Comparison of ENCODE assay signal across 12 cellular contexts in the genomic region with DNA sequence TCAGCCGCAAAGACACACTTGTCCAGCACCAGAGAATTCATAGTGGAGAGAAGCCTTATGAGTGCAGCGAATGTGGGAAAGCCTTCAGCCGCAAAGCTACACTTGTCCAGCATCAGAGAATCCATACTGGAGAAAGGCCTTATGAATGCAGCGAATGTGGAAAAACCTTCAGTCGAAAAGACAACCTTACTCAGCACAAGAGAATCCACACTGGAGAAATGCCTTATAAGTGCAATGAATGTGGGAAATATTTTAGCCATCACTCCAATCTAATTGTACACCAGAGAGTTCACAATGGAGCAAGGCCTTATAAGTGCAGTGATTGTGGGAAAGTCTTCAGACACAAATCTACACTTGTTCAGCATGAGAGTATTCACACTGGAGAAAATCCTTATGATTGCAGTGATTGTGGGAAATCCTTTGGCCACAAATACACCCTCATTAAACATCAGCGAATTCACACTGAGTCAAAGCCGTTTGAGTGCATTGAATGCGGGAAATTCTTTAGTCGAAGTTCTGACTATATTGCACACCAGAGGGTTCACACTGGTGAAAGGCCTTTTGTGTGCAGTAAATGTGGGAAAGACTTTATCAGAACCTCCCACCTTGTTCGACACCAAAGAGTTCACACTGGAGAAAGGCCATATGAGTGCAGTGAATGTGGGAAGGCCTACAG. TPM values are rescaled to one million over a fixed set of nuclear protein-coding genes. Genes with fewer than 3 reads are reported as not detected.
DNase-seq lines count a peak whose midpoint lies in the region; ATAC-seq, FAIRE-seq and TF ChIP-seq lines count a peak whose summit lies in the region.
"Had no signal": no experiment of that assay in that cellular context is flagged by ENCODE, and none has a peak within 500 bp of the region (broad histone marks: within the 10 kb centered on the region; RNA-seq: fewer than 3 reads in every experiment).

No MANE protein-coding gene starts in this region.

- no peak for TF ChIP-seq EP300 in GM12878 (IDR thresholded peaks at IDR 0.05; ENCODE audit: borderline replicate concordance in 1 of 2, control insufficient read depth in 1 of 2, low read depth in 2 of 2, low read length in 2 of 2)

- in situ Hi-C loops in GM12878 (cut with MboI), result no loop called here

- WGBS in GM12878 (ENCODE audit: insufficient coverage, insufficient replicate concordance, low lambda C conversion rate, missing lambda C conversion rate), result 98% methylated on average over 10 of the region's 10 CpGs

- BruUV-seq in GM12878 (replicated peaks; lab: Mats Ljungman, UMichigan), result no TSS peak

- no peak overlapping the region for H3K4me2 ChIP-seq in BLaER1
- no peak overlapping the region for H3K4me2 ChIP-seq in GM12878 (ENCODE audit: control insufficient read depth, insufficient read depth)
- H3K4me2 ChIP-seq: hepatocyte had no signal

- RAD21 ChIA-PET in GM12878 (lab: Charles Lee; ENCODE audit: unreplicated experiment), result no interaction called here

- H4K20me1 ChIP-seq in BLaER1 (no peaks in the 10 kb centered on the region), GM12878 (ENCODE audit: control insufficient read depth, insufficient read depth) (no peaks in the 10 kb centered on the region)

- no peak overlapping the region for H2AFZ ChIP-seq in GM12878 (ENCODE audit: control insufficient read depth, low read depth, low read length)
- H2AFZ ChIP-seq: hepatocyte had no signal

- ATAC-seq in GM12878 (no peak), Right ventricle myocardium inferior (no peak)

- POLR2A ChIA-PET in GM12878 (lab: Charles Lee), result interaction anchor here (0.6 kb wide), 1 partner anchor 648 kb away, joined by 5 read pairs; no protein-coding TSS in a partner anchor

- peaks cover 99% of the 10 kb centered on the region for H3K9me3 ChIP-seq in BLaER1
- H3K9me3 ChIP-seq in GM12878 (replicated peaks; ENCODE audit: control insufficient read depth, insufficient read depth, low read length), result peaks cover 79% of the 10 kb centered on the region

- no peak for TF ChIP-seq CTCF in GM12878 (IDR thresholded peaks at IDR 0.05 in 2 of 3, conservative IDR thresholded peaks at IDR 0.05 in 1 of 3; ENCODE audit: control insufficient read depth in 2 of 3, extremely low read depth in 1 of 3, insufficient read depth in 1 of 3, low read depth in 3 of 3, low read length in 3 of 3)

- CTCF ChIA-PET in GM12878 (lab: Yijun Ruan, JAX), result no interaction called here

- H3K9ac ChIP-seq in BLaER1 (no peak overlapping the region), GM12878 (ENCODE audit: control insufficient read depth, insufficient read depth, low read length) (no peak overlapping the region)

- H3K4me1 ChIP-seq in BLaER1 (no peaks in the 10 kb centered on the region), GM12878 (ENCODE audit: control insufficient read depth, insufficient read depth, low read length) (no peaks in the 10 kb centered on the region)

- SMC1A ChIA-PET in GM12878 (lab: Charles Lee; ENCODE audit: uncharacterized antibody, unreplicated experiment), result no interaction called here

- peaks cover 6% of the 10 kb centered on the region; the same call in 1 of the 2 replicates for H3K27me3 ChIP-seq in BLaER1
- no peaks in the 10 kb centered on the region for H3K27me3 ChIP-seq in GM12878 (replicated peaks in 1 of 2; ENCODE audit: control insufficient read depth in 2 of 2, insufficient read depth in 2 of 2, low read length in 1 of 2)
- H3K27me3 ChIP-seq: hepatocyte had no signal

- no peak for FAIRE-seq in GM12878 (lab: Jason Lieb, UNC)

- intact Hi-C loops in GM12878 (cut with micrococcal nuclease; ENCODE audit: unreplicated experiment) (no loop called here), Right ventricle myocardium inferior (cut with DNase I) (no loop called here)

- H3K79me2 ChIP-seq in GM12878 (ENCODE audit: control insufficient read depth, insufficient read depth, low read length), result peaks cover 3% of the 10 kb centered on the region

- H3K4me3 ChIP-seq in BLaER1 (peak overlapping the region; percentile 97), GM12878 (no peak overlapping the region)
- H3K4me3 ChIP-seq: hepatocyte had no signal

- H3K36me3 ChIP-seq in BLaER1 (peaks cover 99% of the 10 kb centered on the region), GM12878 (ENCODE audit: control insufficient read depth in 2 of 2, insufficient read depth in 2 of 2, low read length in 1 of 2) (peaks cover 8 to 46% of the 10 kb centered on the region in 2 experiments)

- no peak for TF ChIP-seq POLR2A in GM12878 (IDR thresholded peaks at IDR 0.05; ENCODE audit: low read depth, low read length)

- H3K27ac ChIP-seq in BLaER1 (no peak overlapping the region), GM12878 (ENCODE audit: control insufficient read depth, insufficient read depth) (no peak overlapping the region)
- H3K27ac ChIP-seq: hepatocyte had no signal

- DNase-seq in HT1080 (ENCODE audit: low read depth) (peak; percentile 30), GM12878 (ENCODE audit: low read depth, low spot score) (no peak), left kidney (ENCODE audit: low read depth, low spot score) (peak; percentile 23), SKM-1 treated with dmso at 0.1 percent for 144 hours (lab: John Stamatoyannopoulos, UW; ENCODE audit: unreplicated experiment) (no peak), NCI-H2107 treated with DMSO at 0.1 percent for 48 hours (lab: John Stamatoyannopoulos, UW; ENCODE audit: unreplicated experiment) (no peak), ecto neural progenitor cell (ENCODE audit: low spot score) (no peak), Right ventricle myocardium inferior (ENCODE audit: missing footprints) (no peak)
- DNase-seq: effector CD4-positive, alpha-beta T cell; MM.1S; NCI-H510A had no signal

- no peak for TF ChIP-seq RAD21 in GM12878 (IDR thresholded peaks at IDR 0.05; ENCODE audit: insufficient read depth, low read depth, low read length)

RNA-seq across cellular contexts. Expression of a gene that starts 6.8 kb away (rescaled TPM):
- total RNA-seq in HT1080 (2014; rRNA removed; shearing (Covaris generic)), result 25.0 and 33.3 TPM in 2 replicates
- 14.8 and 15.3 TPM in 2 replicates for polyA plus RNA-seq in HT1080 (2015; cell fraction: cytosol; rRNA removed)
- polyA plus RNA-seq in HT1080 (2015; cell fraction: nucleus; rRNA removed), result 16.7 and 21.2 TPM in 2 replicates
- total RNA-seq in GM12878 (2013; cell fraction: nucleolus; rRNA removed), result 26.0 and 35.0 TPM in 2 replicates
- total RNA-seq in GM12878 (2014; rRNA removed), result 14.3 and 17.6 TPM in 2 replicates
- total RNA-seq in GM12878 (2014; rRNA removed; fragmentation: Illumina TruSeq; extraction: Trizol), result 9.8 and 10.0 TPM in 2 replicates
- 10.8 and 13.2 TPM in 2 replicates for total RNA-seq in GM12878 (2021)
- polyA plus RNA-seq in GM12878 (2011; ENCODE audit: low read depth), result 9.0 TPM
- 6.9 and 8.3 TPM in 2 replicates for polyA plus RNA-seq in GM12878 (2011; rRNA removed)
- polyA plus RNA-seq in GM12878 (2011; cell fraction: cytosol; rRNA removed), result 6.6 TPM in 2 replicates
- 6.5 and 6.8 TPM in 2 replicates for polyA plus RNA-seq in GM12878 (2011; cell fraction: nucleus; rRNA removed)
- polyA plus RNA-seq in GM12878 (2012), result 8.3 and 9.2 TPM in 2 replicates
- 7.9 and 9.5 TPM in 2 replicates for polyA plus RNA-seq in GM12878 (2014; fragmentation: Illumina TruSeq; extraction: Trizol)
- polyA plus RNA-seq in GM12878 (2014; fragmentation: Nextera tagmentation; extraction: Ambion mirVana), result 1 to 10 TPM; 1.6 to 2.6 TPM
- polyA plus RNA-seq in GM12878 (2014; rRNA removed), result 10.6 and 12.2 TPM in 2 replicates
- 10 to 100 TPM in 1 of 2 experiments, 1 to 10 TPM in 1; 9.7 to 10.5 TPM for polyA plus RNA-seq in GM12878 (2016; fragmentation: Nextera tagmentation; extraction: Ambion mirVana)
- 7.1 and 10.2 TPM in 2 replicates for polyA minus RNA-seq in GM12878 (2011; rRNA and poly(A)+ RNA removed)
- 2.1 and 2.8 TPM in 2 replicates for polyA minus RNA-seq in GM12878 (2011; cell fraction: cytosol; rRNA and poly(A)+ RNA removed)
- polyA minus RNA-seq in GM12878 (2011; cell fraction: nucleus; rRNA and poly(A)+ RNA removed), result 7.7 and 9.7 TPM in 2 replicates
- total RNA-seq in Right ventricle myocardium inferior, result 14.9 TPM

RNA-seq across cellular contexts. Expression of a gene that starts 12.2 kb away (rescaled TPM):
- total RNA-seq in HT1080 (2014; rRNA removed; shearing (Covaris generic)), result 10.0 and 17.7 TPM in 2 replicates
- 6.1 and 7.7 TPM in 2 replicates for polyA plus RNA-seq in HT1080 (2015; cell fraction: cytosol; rRNA removed)
- polyA plus RNA-seq in HT1080 (2015; cell fraction: nucleus; rRNA removed), result 16.7 and 19.7 TPM in 2 replicates
- 19.8 and 20.5 TPM in 2 replicates for total RNA-seq in GM12878 (2013; cell fraction: nucleolus; rRNA removed)
- total RNA-seq in GM12878 (2014; rRNA removed) (10.7 and 11.1 TPM in 2 replicates), GM12878 (2014; rRNA removed; fragmentation: Illumina TruSeq; extraction: Trizol) (9.6 and 9.8 TPM in 2 replicates), GM12878 (2021) (8.6 and 9.4 TPM in 2 replicates), Right ventricle myocardium inferior (10.1 TPM)
- 9.4 TPM for polyA plus RNA-seq in GM12878 (2011; ENCODE audit: low read depth)
- polyA plus RNA-seq in GM12878 (2011; rRNA removed) (20.6 and 22.0 TPM in 2 replicates), GM12878 (2014; fragmentation: Illumina TruSeq; extraction: Trizol) (9.3 and 12.2 TPM in 2 replicates), GM12878 (2014; fragmentation: Nextera tagmentation; extraction: Ambion mirVana) (1 to 10 TPM; 2.1 to 3.6 TPM), GM12878 (2014; rRNA removed) (8.5 and 9.1 TPM in 2 replicates), GM12878 (2016; fragmentation: Nextera tagmentation; extraction: Ambion mirVana) (10 to 100 TPM in 1 of 2 experiments, 1 to 10 TPM in 1; 6.7 to 10.3 TPM)
- polyA plus RNA-seq in GM12878 (2011; cell fraction: cytosol; rRNA removed), result 11.2 and 12.7 TPM in 2 replicates
- polyA plus RNA-seq in GM12878 (2011; cell fraction: nucleus; rRNA removed), result 21.5 and 34.9 TPM in 2 replicates
- 8.0 and 10.3 TPM in 2 replicates for polyA plus RNA-seq in GM12878 (2012)
- 10.6 and 14.8 TPM in 2 replicates for polyA minus RNA-seq in GM12878 (2011; rRNA and poly(A)+ RNA removed)
- 4.5 and 4.9 TPM in 2 replicates for polyA minus RNA-seq in GM12878 (2011; cell fraction: cytosol; rRNA and poly(A)+ RNA removed)
- 18.4 and 23.5 TPM in 2 replicates for polyA minus RNA-seq in GM12878 (2011; cell fraction: nucleus; rRNA and poly(A)+ RNA removed)

RNA-seq across cellular contexts. Expression of a gene that starts 21.1 kb away (rescaled TPM):
- 22.0 and 30.3 TPM in 2 replicates for total RNA-seq in HT1080 (2014; rRNA removed; shearing (Covaris generic))
- polyA plus RNA-seq in HT1080 (2015; cell fraction: cytosol; rRNA removed), result 7.8 and 9.4 TPM in 2 replicates
- polyA plus RNA-seq in HT1080 (2015; cell fraction: nucleus; rRNA removed), result 5.6 and 7.8 TPM in 2 replicates
- 6.8 and 7.1 TPM in 2 replicates for total RNA-seq in GM12878 (2013; cell fraction: nucleolus; rRNA removed)
- total RNA-seq in GM12878 (2014; rRNA removed), result 9.3 and 9.9 TPM in 2 replicates
- total RNA-seq in GM12878 (2014; rRNA removed; fragmentation: Illumina TruSeq; extraction: Trizol), result 6.0 and 6.7 TPM in 2 replicates
- 6.4 and 7.5 TPM in 2 replicates for total RNA-seq in GM12878 (2021)
- polyA plus RNA-seq in GM12878 (2011; ENCODE audit: low read depth), result 2.6 TPM
- 3.7 and 3.9 TPM in 2 replicates for polyA plus RNA-seq in GM12878 (2011; rRNA removed)
- polyA plus RNA-seq in GM12878 (2011; cell fraction: cytosol; rRNA removed), result 3.7 and 4.0 TPM in 2 replicates
- polyA plus RNA-seq in GM12878 (2011; cell fraction: nucleus; rRNA removed), result 4.4 and 6.1 TPM in 2 replicates
- 4.6 and 5.9 TPM in 2 replicates for polyA plus RNA-seq in GM12878 (2012)
- polyA plus RNA-seq in GM12878 (2014; fragmentation: Illumina TruSeq; extraction: Trizol), result 5.5 and 6.9 TPM in 2 replicates
- 1 to 10 TPM; 1.9 to 2.1 TPM for polyA plus RNA-seq in GM12878 (2014; fragmentation: Nextera tagmentation; extraction: Ambion mirVana)
- polyA plus RNA-seq in GM12878 (2014; rRNA removed), result 8.8 and 12.9 TPM in 2 replicates
- 1 to 10 TPM; 6.5 to 8.3 TPM for polyA plus RNA-seq in GM12878 (2016; fragmentation: Nextera tagmentation; extraction: Ambion mirVana)
- 4.0 TPM in 2 replicates for polyA minus RNA-seq in GM12878 (2011; rRNA and poly(A)+ RNA removed)
- polyA minus RNA-seq in GM12878 (2011; cell fraction: cytosol; rRNA and poly(A)+ RNA removed), result 1.3 and 2.0 TPM in 2 replicates
- 8.0 and 11.2 TPM in 2 replicates for polyA minus RNA-seq in GM12878 (2011; cell fraction: nucleus; rRNA and poly(A)+ RNA removed)
- total RNA-seq in Right ventricle myocardium inferior, result 3.8 TPM

RNA-seq across cellular contexts. Expression of a gene that starts 36.9 kb away (rescaled TPM):
- total RNA-seq in HT1080 (2014; rRNA removed; shearing (Covaris generic)), result 0.51 and 1.5 TPM in 2 replicates
- polyA plus RNA-seq in HT1080 (2015; cell fraction: cytosol; rRNA removed), result 0.06 TPM in 2 replicates
- polyA plus RNA-seq in HT1080 (2015; cell fraction: nucleus; rRNA removed), result 0.26 and 0.31 TPM in 2 replicates
- total RNA-seq in GM12878 (2013; cell fraction: nucleolus; rRNA removed), result 6.4 and 8.4 TPM in 2 replicates
- total RNA-seq in GM12878 (2014; rRNA removed) (3.5 and 4.6 TPM in 2 replicates), GM12878 (2014; rRNA removed; fragmentation: Illumina TruSeq; extraction: Trizol) (3.9 and 4.7 TPM in 2 replicates), GM12878 (2021) (3.3 and 3.5 TPM in 2 replicates), Right ventricle myocardium inferior (3.3 TPM)
- 3.0 TPM for polyA plus RNA-seq in GM12878 (2011; ENCODE audit: low read depth)
- polyA plus RNA-seq in GM12878 (2011; rRNA removed) (2.4 and 3.1 TPM in 2 replicates), GM12878 (2014; fragmentation: Illumina TruSeq; extraction: Trizol) (2.8 and 3.5 TPM in 2 replicates), GM12878 (2014; fragmentation: Nextera tagmentation; extraction: Ambion mirVana) (1 to 10 TPM in 1 of 2 experiments, under 1 TPM in 1; 0.45 to 1.1 TPM), GM12878 (2014; rRNA removed) (2.3 TPM in 2 replicates), GM12878 (2016; fragmentation: Nextera tagmentation; extraction: Ambion mirVana) (1 to 10 TPM; 2.5 to 3.3 TPM)
- 1.6 and 2.3 TPM in 2 replicates for polyA plus RNA-seq in GM12878 (2011; cell fraction: cytosol; rRNA removed)
- 2.5 and 3.2 TPM in 2 replicates for polyA plus RNA-seq in GM12878 (2011; cell fraction: nucleus; rRNA removed)
- polyA plus RNA-seq in GM12878 (2012), result 2.5 and 2.7 TPM in 2 replicates
- polyA minus RNA-seq in GM12878 (2011; rRNA and poly(A)+ RNA removed), result 4.0 and 4.2 TPM in 2 replicates
- polyA minus RNA-seq in GM12878 (2011; cell fraction: cytosol; rRNA and poly(A)+ RNA removed), result 0.53 and 2.9 TPM in 2 replicates
- polyA minus RNA-seq in GM12878 (2011; cell fraction: nucleus; rRNA and poly(A)+ RNA removed), result 3.6 and 6.4 TPM in 2 replicates

RNA-seq across cellular contexts. Expression of a gene that starts 42.1 kb away (rescaled TPM):
- total RNA-seq in HT1080 (2014; rRNA removed; shearing (Covaris generic)), result 5.1 and 5.2 TPM in 2 replicates
- polyA plus RNA-seq in HT1080 (2015; cell fraction: cytosol; rRNA removed), result 3.2 and 4.2 TPM in 2 replicates
- polyA plus RNA-seq in HT1080 (2015; cell fraction: nucleus; rRNA removed), result 3.6 and 4.5 TPM in 2 replicates
- total RNA-seq in GM12878 (2013; cell fraction: nucleolus; rRNA removed), result 14.0 and 15.4 TPM in 2 replicates
- 5.2 and 5.4 TPM in 2 replicates for total RNA-seq in GM12878 (2014; rRNA removed)
- 5.1 and 5.3 TPM in 2 replicates for total RNA-seq in GM12878 (2014; rRNA removed; fragmentation: Illumina TruSeq; extraction: Trizol)
- 5.3 TPM in 2 replicates for total RNA-seq in GM12878 (2021)
- polyA plus RNA-seq in GM12878 (2011; ENCODE audit: low read depth), result 4.6 TPM
- 3.9 TPM in 2 replicates for polyA plus RNA-seq in GM12878 (2011; rRNA removed)
- 3.1 and 3.5 TPM in 2 replicates for polyA plus RNA-seq in GM12878 (2011; cell fraction: cytosol; rRNA removed)
- 4.2 and 5.3 TPM in 2 replicates for polyA plus RNA-seq in GM12878 (2011; cell fraction: nucleus; rRNA removed)
- 2.8 and 3.4 TPM in 2 replicates for polyA plus RNA-seq in GM12878 (2012)
- 4.1 and 5.4 TPM in 2 replicates for polyA plus RNA-seq in GM12878 (2014; fragmentation: Illumina TruSeq; extraction: Trizol)
- 1 to 10 TPM; 1.2 to 1.6 TPM for polyA plus RNA-seq in GM12878 (2014; fragmentation: Nextera tagmentation; extraction: Ambion mirVana)
- polyA plus RNA-seq in GM12878 (2014; rRNA removed), result 3.2 and 3.9 TPM in 2 replicates
- polyA plus RNA-seq in GM12878 (2016; fragmentation: Nextera tagmentation; extraction: Ambion mirVana), result 1 to 10 TPM; 4.4 to 5.1 TPM
- 8.6 and 12.4 TPM in 2 replicates for polyA minus RNA-seq in GM12878 (2011; rRNA and poly(A)+ RNA removed)
- polyA minus RNA-seq in GM12878 (2011; cell fraction: cytosol; rRNA and poly(A)+ RNA removed), result 1.7 and 2.8 TPM in 2 replicates
- 10.0 TPM in 2 replicates for polyA minus RNA-seq in GM12878 (2011; cell fraction: nucleus; rRNA and poly(A)+ RNA removed)
- 4.3 TPM for total RNA-seq in Right ventricle myocardium inferior

Comparison
In these comparisons a context has a peak if more than half of its experiments do, and no peak if none do; other contexts are left out.
1. DNase-seq: peak in HT1080 (single experiment) and left kidney (single experiment); none in GM12878 (single experiment), SKM-1 treated with dmso at 0.1 percent for 144 hours (single experiment), NCI-H2107 treated with DMSO at 0.1 percent for 48 hours (single experiment), ecto neural progenitor cell (single experiment) and Right ventricle myocardium inferior (single experiment).